ENCODE assay signal across 1 cellular context in the genomic region with DNA sequence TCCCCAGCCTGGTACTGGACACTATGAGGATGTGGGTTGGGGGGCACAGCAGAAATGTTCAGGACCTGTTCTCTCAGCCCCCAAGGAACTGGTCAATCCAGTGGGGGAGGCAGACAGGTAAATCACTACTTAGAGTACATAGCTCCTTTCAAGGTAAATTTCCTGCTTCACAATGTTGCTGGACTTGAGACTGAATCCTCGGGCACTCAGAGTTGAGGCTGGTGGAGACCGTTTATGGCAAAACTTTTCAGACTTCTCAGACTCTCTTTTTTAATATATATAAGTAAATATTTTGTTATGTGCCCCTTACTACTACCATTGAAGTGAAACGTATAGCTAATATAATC.
A peak's percentile ranks its signal among the peaks of the same experiment; 100 is the strongest.
TF ChIP-seq lines count a peak whose summit lies in the region.

No MANE protein-coding gene starts in this region.

TF ChIP-seq in HepG2, 621 proteins besides CTCF, POLR2A, EP300 and RAD21:
- TF ChIP-seq ZNF678 (CRISPR knock-in tag; IDR thresholded peaks at IDR 0.05) (0 out of 2 replicates have a peak, but pooled peaks have one; percentile 1), BORCS8-MEF2B (CRISPR knock-in tag; IDR thresholded peaks at IDR 0.05) (0 out of 2 replicates have a peak, but pooled peaks have one; percentile 3), AGO2 (optimal IDR thresholded peaks at IDR 0.05; ENCODE audit: low read depth, low read length) (peak; percentile 19), ZNF629 (CRISPR knock-in tag; conservative IDR thresholded peaks at IDR 0.05) (no peak)
- TF ChIP-seq, protein P1, sequence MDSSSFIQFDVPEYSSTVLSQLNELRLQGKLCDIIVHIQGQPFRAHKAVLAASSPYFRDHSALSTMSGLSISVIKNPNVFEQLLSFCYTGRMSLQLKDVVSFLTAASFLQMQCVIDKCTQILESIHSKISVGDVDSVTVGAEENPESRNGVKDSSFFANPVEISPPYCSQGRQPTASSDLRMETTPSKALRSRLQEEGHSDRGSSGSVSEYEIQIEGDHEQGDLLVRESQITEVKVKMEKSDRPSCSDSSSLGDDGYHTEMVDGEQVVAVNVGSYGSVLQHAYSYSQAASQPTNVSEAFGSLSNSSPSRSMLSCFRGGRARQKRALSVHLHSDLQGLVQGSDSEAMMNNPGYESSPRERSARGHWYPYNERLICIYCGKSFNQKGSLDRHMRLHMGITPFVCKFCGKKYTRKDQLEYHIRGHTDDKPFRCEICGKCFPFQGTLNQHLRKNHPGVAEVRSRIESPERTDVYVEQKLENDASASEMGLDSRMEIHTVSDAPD (CRISPR knock-in tag; IDR thresholded peaks at IDR 0.05), result 0 out of 2 replicates have a peak, but pooled peaks have one; percentile 2
